ENCODE assay signal across 17 cellular contexts in the genomic region with DNA sequence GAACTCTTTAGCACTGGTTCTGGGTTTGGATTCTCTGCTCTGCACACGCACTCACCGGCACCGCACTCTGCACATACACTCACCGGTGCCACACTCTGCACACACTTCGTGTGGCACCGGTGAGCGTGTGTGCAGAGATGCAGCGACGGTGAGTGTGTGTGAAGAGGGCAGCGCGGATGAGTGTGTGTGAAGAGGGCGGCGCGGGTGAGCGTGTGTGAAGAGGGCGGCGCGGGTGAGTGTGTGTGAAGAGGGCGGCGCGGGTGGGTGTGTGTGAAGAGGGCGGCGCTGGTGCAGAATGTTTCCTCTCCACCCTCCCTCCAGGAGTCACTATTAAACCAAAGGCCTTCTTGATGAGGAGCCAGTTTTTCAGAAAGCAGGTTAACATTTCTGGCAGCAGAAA. TPM values are rescaled to one million over a fixed set of nuclear protein-coding genes. Genes with fewer than 3 reads are reported as not detected.
"Had no signal": no experiment of that assay in that cellular context is flagged by ENCODE, and none has a peak within 500 bp of the region (broad histone marks: within the 10 kb centered on the region; RNA-seq: fewer than 3 reads in every experiment).

No MANE protein-coding gene starts in this region.

- H3K4me1 ChIP-seq: colonic mucosa, transverse colon had no signal

- H3K9me3 Mint-ChIP-seq: naive thymus-derived CD8-positive, alpha-beta T cell had no signal

- DNase-seq: colonic mucosa; dermis blood vessel endothelial cell; esophagus squamous epithelium; foreskin fibroblast; kidney; left cardiac atrium; mammary epithelial cell; naive thymus-derived CD8-positive, alpha-beta T cell; sigmoid colon; stimulated activated CD4-positive, alpha-beta T cell treated with anti-CD3 and anti-CD28 coated beads, Interleukin-12 subunit alpha, Interleukin-12 subunit beta, amount 100 ng/mL, for 4 hours; stomach; substantia nigra; transverse colon had no signal

- H3K27me3 ChIP-seq: colonic mucosa, esophagus squamous epithelium, gastroesophageal sphincter, hepatocyte, sigmoid colon, stomach, transverse colon had no signal

- ATAC-seq: gastroesophageal sphincter; left cardiac atrium; naive thymus-derived CD8-positive, alpha-beta T cell had no signal

- H3K4me3 ChIP-seq: colonic mucosa, esophagus squamous epithelium, gastroesophageal sphincter, hepatocyte, sigmoid colon, skin epidermis, stomach, thoracic aorta, transverse colon had no signal

- H3K27ac ChIP-seq: colonic mucosa, esophagus squamous epithelium, gastroesophageal sphincter, hepatocyte, sigmoid colon, skin epidermis, stomach, thoracic aorta, transverse colon had no signal

- H3K27me3 Mint-ChIP-seq: naive thymus-derived CD8-positive, alpha-beta T cell had no signal

- H3K9me3 ChIP-seq: colonic mucosa, esophagus squamous epithelium, gastroesophageal sphincter, sigmoid colon, stomach, thoracic aorta, transverse colon had no signal

- H3K4me3 Mint-ChIP-seq: naive thymus-derived CD8-positive, alpha-beta T cell had no signal

RNA-seq across cellular contexts. Expression of gene MMP17, which starts 49.2 kb away (rescaled TPM):
- polyA plus RNA-seq: naive thymus-derived CD8-positive, alpha-beta T cell had no signal
